9 cellular contexts compared by ENCODE assay signal in genomic region chr20:11544029-11544678, GRCh38.
A peak's percentile ranks its signal among the peaks of the same experiment; 100 is the strongest.
DNase-seq lines count a peak whose midpoint lies in the region; ATAC-seq and TF ChIP-seq lines count a peak whose summit lies in the region.
"Had no signal": no experiment of that assay in that cellular context is flagged by ENCODE, and none has a peak within 500 bp of the region (broad histone marks: within the 10 kb centered on the region; RNA-seq: fewer than 3 reads in every experiment).

No MANE protein-coding gene starts in this region.

- ATAC-seq in GM19043 (IDR thresholded peaks at IDR 0.05; ENCODE audit: low read depth, unreplicated experiment) (peak; percentile 83), lower lobe of right lung (peak; percentile 54 to 62), HG02588 (IDR thresholded peaks at IDR 0.05; ENCODE audit: unreplicated experiment) (no peak)
- no peak for ATAC-seq in natural killer cell treated with Interleukin-12 subunit alpha and Interleukin-12 subunit beta and Interleukin-15 and Interleukin-18, amount 100 ng/mL, for 72 hours

- no peaks in the 10 kb centered on the region for H3K4me1 Mint-ChIP-seq in Caco-2 (ENCODE audit: low read depth, unreplicated experiment)
- H3K4me1 Mint-ChIP-seq in natural killer cell treated with Interleukin-12 subunit alpha and Interleukin-12 subunit beta and Interleukin-15 and Interleukin-18, amount 100 ng/mL, for 72 hours (ENCODE audit: low read depth in 2 of 2), result no peaks in the 10 kb centered on the region
- H3K4me1 Mint-ChIP-seq: activated B cell treated with CpG ODN at 0.5 μM for 24 hours had no signal

- POLR2A ChIA-PET in Caco-2 (lab: Charles Lee), result no interaction called here

- CTCF ChIA-PET in Caco-2 (lab: Charles Lee), result interaction anchor here (0.7 kb wide), 1 partner anchor 937 kb away, joined by 4 read pairs; no protein-coding TSS in a partner anchor

- H3K4me3 ChIP-seq in Caco-2 (ENCODE audit: low read depth, low read length) (no peak overlapping the region), choroid plexus epithelial cell (ENCODE audit: low read depth, low read length) (peak overlapping the region; percentile 9), lower lobe of right lung (no peak overlapping the region)

- no peaks in the 10 kb centered on the region for H3K36me3 Mint-ChIP-seq in Caco-2 (ENCODE audit: insufficient read depth, unreplicated experiment)
- H3K36me3 Mint-ChIP-seq in natural killer cell treated with Interleukin-12 subunit alpha and Interleukin-12 subunit beta and Interleukin-15 and Interleukin-18, amount 100 ng/mL, for 72 hours, result no peaks in the 10 kb centered on the region

- peaks cover 13% of the 10 kb centered on the region for H3K4me1 ChIP-seq in Caco-2
- H3K4me1 ChIP-seq in lower lobe of right lung, result peaks cover 4% of the 10 kb centered on the region

- DNase-seq in Caco-2, result peak in 1 of 2 experiments; percentile 73
- DNase-seq in HT1080 (ENCODE audit: low read depth), result peak; percentile 61
- DNase-seq in NOMO-1 treated with DMSO at 0.1 percent for 48 hours (lab: John Stamatoyannopoulos, UW; ENCODE audit: unreplicated experiment), result peak; percentile 74
- peak; percentile 85 for DNase-seq in choroid plexus epithelial cell (ENCODE audit: low read depth)
- DNase-seq in lower lobe of right lung, result no peak
- DNase-seq in natural killer cell treated with Interleukin-12 subunit alpha and Interleukin-12 subunit beta and Interleukin-15 and Interleukin-18, amount 100 ng/mL, for 72 hours (ENCODE audit: low spot score), result no peak
- DNase-seq: activated B cell treated with CpG ODN at 0.5 μM for 24 hours had no signal

- no peak overlapping the region for H3K27ac Mint-ChIP-seq in Caco-2 (ENCODE audit: unreplicated experiment)
- H3K27ac Mint-ChIP-seq in natural killer cell treated with Interleukin-12 subunit alpha and Interleukin-12 subunit beta and Interleukin-15 and Interleukin-18, amount 100 ng/mL, for 72 hours, result no peak overlapping the region
- H3K27ac Mint-ChIP-seq: activated B cell treated with CpG ODN at 0.5 μM for 24 hours had no signal

- H3K27me3 Mint-ChIP-seq in Caco-2 (ENCODE audit: insufficient read depth, unreplicated experiment), result no peaks in the 10 kb centered on the region
- no peaks in the 10 kb centered on the region for H3K27me3 Mint-ChIP-seq in natural killer cell treated with Interleukin-12 subunit alpha and Interleukin-12 subunit beta and Interleukin-15 and Interleukin-18, amount 100 ng/mL, for 72 hours
- H3K27me3 Mint-ChIP-seq: activated B cell treated with CpG ODN at 0.5 μM for 24 hours had no signal

- no peaks in the 10 kb centered on the region for H3K9me3 Mint-ChIP-seq in Caco-2 (ENCODE audit: unreplicated experiment)
- no peaks in the 10 kb centered on the region for H3K9me3 Mint-ChIP-seq in natural killer cell treated with Interleukin-12 subunit alpha and Interleukin-12 subunit beta and Interleukin-15 and Interleukin-18, amount 100 ng/mL, for 72 hours
- H3K9me3 Mint-ChIP-seq: activated B cell treated with CpG ODN at 0.5 μM for 24 hours had no signal

- no peak overlapping the region for H3K27ac ChIP-seq in lower lobe of right lung

- H3K4me3 Mint-ChIP-seq in Caco-2 (ENCODE audit: unreplicated experiment), result no peak overlapping the region
- H3K4me3 Mint-ChIP-seq in natural killer cell treated with Interleukin-12 subunit alpha and Interleukin-12 subunit beta and Interleukin-15 and Interleukin-18, amount 100 ng/mL, for 72 hours, result no peak overlapping the region
- H3K4me3 Mint-ChIP-seq: activated B cell treated with CpG ODN at 0.5 μM for 24 hours had no signal

- H3K27me3 ChIP-seq in Caco-2 (replicated peaks; ENCODE audit: control insufficient read depth, insufficient read depth, low read length) (no peaks in the 10 kb centered on the region), lower lobe of right lung (ENCODE audit: low read depth) (no peaks in the 10 kb centered on the region)

- TF ChIP-seq CTCF in Caco-2 (IDR thresholded peaks at IDR 0.05; ENCODE audit: insufficient read depth in 1 of 2, low read depth in 1 of 2, low read length in 1 of 2, severe bottlenecking in 1 of 2, unreplicated experiment in 1 of 2) (peak; percentile 48 to 73), choroid plexus epithelial cell (conservative IDR thresholded peaks at IDR 0.05; ENCODE audit: low read depth, low read length) (peak; percentile 60), lower lobe of right lung (IDR thresholded peaks at IDR 0.05) (peak; percentile 61)

- intact Hi-C loops in Caco-2 (cut with micrococcal nuclease; ENCODE audit: unreplicated experiment) (loop anchor here (1.0 to 10.0 kb wide), 9 partner anchors 89 to 1567 kb away; no protein-coding TSS in a partner anchor), lower lobe of right lung (cut with DNase I) (loop anchor here (10.0 kb wide), 2 partner anchors 989 to 1929 kb away; no protein-coding TSS in a partner anchor)

- no TSS peak for BruUV-seq in Caco-2 (replicated peaks; lab: Mats Ljungman, UMichigan)

- 0 out of 2 replicates have a peak, but pooled peaks cover 5% of the 10 kb centered on the region for H3K9me3 ChIP-seq in Caco-2
- no peaks in the 10 kb centered on the region for H3K9me3 ChIP-seq in lower lobe of right lung

- H3K36me3 ChIP-seq in Caco-2 (ENCODE audit: control insufficient read depth, insufficient read depth, low read length), result no peaks in the 10 kb centered on the region
- no peaks in the 10 kb centered on the region for H3K36me3 ChIP-seq in lower lobe of right lung

Comparison
In these comparisons a context has a peak if more than half of its experiments do, and no peak if none do; other contexts are left out.
1. DNase-seq: peak in HT1080 (single experiment), NOMO-1 treated with DMSO at 0.1 percent for 48 hours (single experiment) and choroid plexus epithelial cell (single experiment); none in lower lobe of right lung (single experiment) and natural killer cell treated with Interleukin-12 subunit alpha and Interleukin-12 subunit beta and Interleukin-15 and Interleukin-18, amount 100 ng/mL, for 72 hours (single experiment).
2. ATAC-seq: peak in GM19043 (single experiment) and lower lobe of right lung (2 of 2); none in natural killer cell treated with Interleukin-12 subunit alpha and Interleukin-12 subunit beta and Interleukin-15 and Interleukin-18, amount 100 ng/mL, for 72 hours (0 of 2) and HG02588 (single experiment).
3. Peak in every context shown above with its lines, with median percentiles within 50 percentile points of each other: CTCF ChIP-seq.